In genomic region chr3:139430467-139430866, GRCh38 we compare ENCODE assay signal across 20 cellular contexts. TPM values are rescaled to one million over a fixed set of nuclear protein-coding genes. Genes with fewer than 3 reads are reported as not detected.
DNase-seq lines count a peak whose midpoint lies in the region; ATAC-seq lines count a peak whose summit lies in the region.
"Had no signal": no experiment of that assay in that cellular context is flagged by ENCODE, and none has a peak within 500 bp of the region (broad histone marks: within the 10 kb centered on the region; RNA-seq: fewer than 3 reads in every experiment).

No MANE protein-coding gene starts in this region.

- no peak overlapping the region for H3K4me3 Mint-ChIP-seq in naive thymus-derived CD8-positive, alpha-beta T cell
- H3K4me3 Mint-ChIP-seq: CD8-positive, alpha-beta memory T cell; HFFc6 had no signal

- H3K9me3 ChIP-seq in SJCRH30 (replicated peaks): no peaks in the 10 kb centered on the region

- H3K27me3 Mint-ChIP-seq in naive thymus-derived CD8-positive, alpha-beta T cell: no peaks in the 10 kb centered on the region
- H3K27me3 Mint-ChIP-seq: CD8-positive, alpha-beta memory T cell had no signal

- no peak overlapping the region for H3K4me3 ChIP-seq in SJCRH30
- H3K4me3 ChIP-seq: BLaER1 treated with 17β-estradiol and CSF1 and Interleukin-3, amounts not matched to agents 10 nM and 100 nM had no signal

- DNase-seq in NCI-H146 (lab: John Stamatoyannopoulos, UW): peak; percentile 37
- no peak for DNase-seq in NCI-H146 treated with DMSO at 0.1 percent for 48 hours (lab: John Stamatoyannopoulos, UW; ENCODE audit: unreplicated experiment)
- DNase-seq in GM04504 (ENCODE audit: low read depth): peak; percentile 6
- peak; percentile 84 to 94 for DNase-seq in SJCRH30
- peak; percentile 29 for DNase-seq in left kidney (ENCODE audit: low read depth, low spot score)
- no peak for DNase-seq in NCI-H2029 treated with DMSO at 0.1 percent for 48 hours (lab: John Stamatoyannopoulos, UW)
- DNase-seq in naive thymus-derived CD8-positive, alpha-beta T cell: no peak
- DNase-seq in NCI-H446 treated with DMSO at 0.1 percent for 48 hours (lab: John Stamatoyannopoulos, UW): no peak
- DNase-seq: CD8-positive, alpha-beta memory T cell; GF-D8; HFFc6; KBM-7; NCI-H187 treated with DMSO at 0.1 percent for 48 hours; NCI-H524; OCI-M1; RPMI8226; SIG-M5 had no signal

- no peaks in the 10 kb centered on the region for H3K4me1 Mint-ChIP-seq in naive thymus-derived CD8-positive, alpha-beta T cell
- H3K4me1 Mint-ChIP-seq: CD8-positive, alpha-beta memory T cell had no signal

- H3K36me3 Mint-ChIP-seq in naive thymus-derived CD8-positive, alpha-beta T cell: peaks cover 0 to 20% (median 16%) of the 10 kb centered on the region in 3 donors

- POLR2A ChIA-PET in naive thymus-derived CD8-positive, alpha-beta T cell (lab: Charles Lee): no interaction called here

- no peak overlapping the region for H3K27ac Mint-ChIP-seq in naive thymus-derived CD8-positive, alpha-beta T cell
- H3K27ac Mint-ChIP-seq: CD8-positive, alpha-beta memory T cell; HFFc6 had no signal

- peak overlapping the region; percentile 84 for H3K27ac ChIP-seq in SJCRH30
- H3K27ac ChIP-seq: BLaER1 treated with 17β-estradiol and CSF1 and Interleukin-3, amounts not matched to agents 10 nM and 100 nM had no signal

- ATAC-seq in naive thymus-derived CD8-positive, alpha-beta T cell: no peak

- H3K9me3 Mint-ChIP-seq in naive thymus-derived CD8-positive, alpha-beta T cell: peaks cover 0 to 2% (median 0%) of the 10 kb centered on the region in 9 donors
- H3K9me3 Mint-ChIP-seq: CD8-positive, alpha-beta memory T cell; HFFc6 had no signal

- peaks cover 41% of the 10 kb centered on the region for H3K4me1 ChIP-seq in SJCRH30

- no peaks in the 10 kb centered on the region for H3K27me3 ChIP-seq in SJCRH30
- H3K27me3 ChIP-seq: BLaER1 treated with 17β-estradiol and CSF1 and Interleukin-3, amounts not matched to agents 10 nM and 100 nM had no signal

- H3K36me3 ChIP-seq in SJCRH30: no peaks in the 10 kb centered on the region

RNA-seq across cellular contexts. Expression of gene COPB2, which starts 41.0 kb away (rescaled TPM):
- total RNA-seq in SJCRH30 (2014; rRNA removed; shearing (Covaris generic)): 156 and 165 TPM in 2 replicates
- total RNA-seq in naive thymus-derived CD8-positive, alpha-beta T cell: 10 to 100 TPM; 62.9 to 66.1 TPM
- 10 to 100 TPM; 40.3 to 65.2 (median 42.7) TPM for polyA plus RNA-seq in naive thymus-derived CD8-positive, alpha-beta T cell

RNA-seq across cellular contexts. Expression of gene RBP2, which starts 45.8 kb away (rescaled TPM):
- total RNA-seq in SJCRH30 (2014; rRNA removed; shearing (Covaris generic)): not detected in 2 replicates
- not detected for total RNA-seq in naive thymus-derived CD8-positive, alpha-beta T cell
- polyA plus RNA-seq in naive thymus-derived CD8-positive, alpha-beta T cell: not detected
- total RNA-seq: A172; CD8-positive, alpha-beta memory T cell; H4; HFFc6 had no signal
- polyA plus RNA-seq: CD8-positive, alpha-beta memory T cell had no signal

Comparison
In these comparisons a context has a peak if more than half of its experiments do, and no peak if none do; other contexts are left out.
1. DNase-seq: peak in NCI-H146 (single experiment), GM04504 (single experiment), SJCRH30 (2 of 2) and left kidney (single experiment); none in NCI-H146 treated with DMSO at 0.1 percent for 48 hours (single experiment), NCI-H2029 treated with DMSO at 0.1 percent for 48 hours (single experiment), naive thymus-derived CD8-positive, alpha-beta T cell (0 of 10) and NCI-H446 treated with DMSO at 0.1 percent for 48 hours (single experiment).